8 cellular contexts compared by ENCODE assay signal in genomic region chr6:21935561-21936028, GRCh38.
A peak's percentile ranks its signal among the peaks of the same experiment; 100 is the strongest.
DNase-seq lines count a peak whose midpoint lies in the region; ATAC-seq and TF ChIP-seq lines count a peak whose summit lies in the region.

No MANE protein-coding gene starts in this region.

- H3K4me1 ChIP-seq in heart right ventricle, result peaks cover 0 to 5% (median 0%) of the 10 kb centered on the region in 9 donors

- WGBS in heart right ventricle, 2 donors, result 52 to 55% methylated on average over 2 of the region's 2 CpGs

- CTCF ChIA-PET in activated CD8-positive, alpha-beta T cell treated with anti-CD3 and anti-CD28 coated beads, Interleukin-2, amount 10 ng/mL, durations not matched to agents 7 days and 5 days (lab: Charles Lee), result interaction anchor here (1.1 kb wide), 2 partner anchors 13 to 50 kb away, joined by 3 read pairs; no protein-coding TSS in a partner anchor

- H3K27me3 ChIP-seq in heart right ventricle, result no peaks in the 10 kb centered on the region

- H3K27ac Mint-ChIP-seq in activated CD8-positive, alpha-beta T cell treated with anti-CD3 and anti-CD28 coated beads, Interleukin-2, amount 10 ng/mL, durations not matched to agents 7 days and 5 days, result no peak overlapping the region

- no peak overlapping the region for H3K4me3 Mint-ChIP-seq in activated CD8-positive, alpha-beta T cell treated with anti-CD3 and anti-CD28 coated beads, Interleukin-2, amount 10 ng/mL, durations not matched to agents 7 days and 5 days

- no peak for TF ChIP-seq EP300 in Ishikawa (IDR thresholded peaks at IDR 0.05; ENCODE audit: borderline replicate concordance)

- peak in 3 of 8 donors; percentile 31 to 41 (median 31) for ATAC-seq in heart right ventricle
- no peak for ATAC-seq in Right ventricle myocardium inferior
- ATAC-seq in activated CD8-positive, alpha-beta T cell treated with anti-CD3 and anti-CD28 coated beads, Interleukin-2, amount 10 ng/mL, durations not matched to agents 7 days and 5 days, result no peak
- ATAC-seq in left colon, result peak; percentile 83
- ATAC-seq in HG03025 (IDR thresholded peaks at IDR 0.05; ENCODE audit: low FRiP score, unreplicated experiment), result no peak

- no peaks in the 10 kb centered on the region for H3K36me3 Mint-ChIP-seq in activated CD8-positive, alpha-beta T cell treated with anti-CD3 and anti-CD28 coated beads, Interleukin-2, amount 10 ng/mL, durations not matched to agents 7 days and 5 days (ENCODE audit: low read depth)

- no peak overlapping the region for H3K4me3 ChIP-seq in heart right ventricle

- no peak overlapping the region for H3K27ac ChIP-seq in heart right ventricle

- peak in 1 of 2 donors; percentile 15 for DNase-seq in heart right ventricle
- no peak for DNase-seq in Right ventricle myocardium inferior (ENCODE audit: missing footprints)
- DNase-seq in activated CD8-positive, alpha-beta T cell treated with anti-CD3 and anti-CD28 coated beads, Interleukin-2, amount 10 ng/mL, durations not matched to agents 7 days and 5 days, result peak; percentile 35
- DNase-seq in left colon, result peak in 1 of 2 donors; percentile 49
- no peak for DNase-seq in NCI-H345 (lab: John Stamatoyannopoulos, UW)
- no peak for DNase-seq in NCI-H2107 treated with DMSO at 0.1 percent for 48 hours (lab: John Stamatoyannopoulos, UW; ENCODE audit: unreplicated experiment)

- no peaks in the 10 kb centered on the region for H3K4me1 Mint-ChIP-seq in activated CD8-positive, alpha-beta T cell treated with anti-CD3 and anti-CD28 coated beads, Interleukin-2, amount 10 ng/mL, durations not matched to agents 7 days and 5 days (ENCODE audit: low read depth)

- H3K9me3 Mint-ChIP-seq in activated CD8-positive, alpha-beta T cell treated with anti-CD3 and anti-CD28 coated beads, Interleukin-2, amount 10 ng/mL, durations not matched to agents 7 days and 5 days (ENCODE audit: insufficient read depth), result peaks cover 5% of the 10 kb centered on the region

- peaks cover 0 to 12% (median 0%) of the 10 kb centered on the region in 11 donors for H3K9me3 ChIP-seq in heart right ventricle

- POLR2A ChIA-PET in activated CD8-positive, alpha-beta T cell treated with anti-CD3 and anti-CD28 coated beads, Interleukin-2, amount 10 ng/mL, durations not matched to agents 7 days and 5 days (lab: Charles Lee), result no interaction called here

- peak; percentile 65 for TF ChIP-seq RAD21 in Ishikawa (IDR thresholded peaks at IDR 0.05; ENCODE audit: low read depth)

- peak; percentile 15 to 70 (median 58) for TF ChIP-seq CTCF in heart right ventricle (IDR thresholded peaks at IDR 0.05)

- no peaks in the 10 kb centered on the region for H3K27me3 Mint-ChIP-seq in activated CD8-positive, alpha-beta T cell treated with anti-CD3 and anti-CD28 coated beads, Interleukin-2, amount 10 ng/mL, durations not matched to agents 7 days and 5 days (ENCODE audit: low read depth)

- intact Hi-C loops in heart right ventricle (cut with DNase I) (loop anchor here in 6 of 10 donors (5.0 to 10.0 kb wide), 2 partner anchors 338 to 341 kb away; partner anchors contain the start of gene SOX4 (in 4 of the 6)), Right ventricle myocardium inferior (cut with DNase I) (no loop called here), left colon (cut with DNase I, micrococcal nuclease) (loop anchor here in 1 of 2 donors (10.0 kb wide), 1 partner anchor 1371 kb away; no protein-coding TSS in a partner anchor)

- no peaks in the 10 kb centered on the region for H3K36me3 ChIP-seq in heart right ventricle

TF ChIP-seq in Ishikawa, 13 proteins besides CTCF, POLR2A, EP300 and RAD21:
- TF ChIP-seq MAX (IDR thresholded peaks at IDR 0.05), result no peak
- TF ChIP-seq CEBPB (IDR thresholded peaks at IDR 0.05), result no peak
- no peak for TF ChIP-seq REST (IDR thresholded peaks at IDR 0.05; ENCODE audit: low read depth)
- no peak for TF ChIP-seq USF1 (IDR thresholded peaks at IDR 0.05)
